ENCODE assay signal across 13 cellular contexts in genomic region chr2:235614900-235615712, GRCh38.
DNase-seq lines count a peak whose midpoint lies in the region; ATAC-seq and TF ChIP-seq lines count a peak whose summit lies in the region.
"Had no signal": no experiment of that assay in that cellular context is flagged by ENCODE, and none has a peak within 500 bp of the region (broad histone marks: within the 10 kb centered on the region; RNA-seq: fewer than 3 reads in every experiment).

No MANE protein-coding gene starts in this region.

- no peaks in the 10 kb centered on the region for H3K9me3 Mint-ChIP-seq in activated CD4-positive, alpha-beta T cell treated with anti-CD3 and anti-CD28 coated beads, Interleukin-2, amount 10 ng/mL, durations not matched to agents 7 days and 5 days

- no peak overlapping the region for H3K4me3 ChIP-seq in sigmoid colon
- H3K4me3 ChIP-seq: cardiac muscle cell had no signal

- H3K27me3 ChIP-seq in sigmoid colon, result no peaks in the 10 kb centered on the region
- H3K27me3 ChIP-seq: cardiac muscle cell had no signal

- no peaks in the 10 kb centered on the region for H3K36me3 Mint-ChIP-seq in activated CD4-positive, alpha-beta T cell treated with anti-CD3 and anti-CD28 coated beads, Interleukin-2, amount 10 ng/mL, durations not matched to agents 7 days and 5 days (ENCODE audit: low read depth)
- H3K36me3 Mint-ChIP-seq: naive B cell had no signal

- no peak overlapping the region for H3K27ac Mint-ChIP-seq in activated CD4-positive, alpha-beta T cell treated with anti-CD3 and anti-CD28 coated beads, Interleukin-2, amount 10 ng/mL, durations not matched to agents 7 days and 5 days

- H3K4me3 Mint-ChIP-seq in activated CD4-positive, alpha-beta T cell treated with anti-CD3 and anti-CD28 coated beads, Interleukin-2, amount 10 ng/mL, durations not matched to agents 7 days and 5 days, result no peak overlapping the region

- TF ChIP-seq POLR2A in sigmoid colon (IDR thresholded peaks at IDR 0.05), result no peak

- peak overlapping the region; percentile 16 to 62 (median 26) for H3K27ac ChIP-seq in sigmoid colon
- H3K27ac ChIP-seq: cardiac muscle cell, VCaP had no signal

- TF ChIP-seq EP300 in sigmoid colon (IDR thresholded peaks at IDR 0.05), result no peak

- CTCF ChIA-PET in activated CD4-positive, alpha-beta T cell treated with anti-CD3 and anti-CD28 coated beads, Interleukin-2, amount 10 ng/mL, durations not matched to agents 7 days and 5 days (lab: Charles Lee), result no interaction called here

- no peaks in the 10 kb centered on the region for H3K9me3 ChIP-seq in sigmoid colon

- peak; percentile 68 to 87 for ATAC-seq in left cardiac atrium
- no peak for ATAC-seq in HG03095 (IDR thresholded peaks at IDR 0.05; ENCODE audit: unreplicated experiment)
- no peak for ATAC-seq in HG02885 (IDR thresholded peaks at IDR 0.05; ENCODE audit: poor library complexity, unreplicated experiment)

- H3K27me3 Mint-ChIP-seq in activated CD4-positive, alpha-beta T cell treated with anti-CD3 and anti-CD28 coated beads, Interleukin-2, amount 10 ng/mL, durations not matched to agents 7 days and 5 days, result no peaks in the 10 kb centered on the region

- intact Hi-C loops in left cardiac atrium (cut with DNase I), result no loop called here
- intact Hi-C loops in sigmoid colon (cut with DNase I), result no loop called here

- H3K4me1 ChIP-seq in sigmoid colon, result peaks cover 0 to 16% (median 10%) of the 10 kb centered on the region in 4 donors

- H3K4me1 Mint-ChIP-seq in activated CD4-positive, alpha-beta T cell treated with anti-CD3 and anti-CD28 coated beads, Interleukin-2, amount 10 ng/mL, durations not matched to agents 7 days and 5 days, result no peaks in the 10 kb centered on the region

- no peak for TF ChIP-seq CTCF in sigmoid colon (IDR thresholded peaks at IDR 0.05)

- WGBS in sigmoid colon, 2 donors, result 38 to 58% methylated on average over 11 of the region's 11 CpGs

- POLR2A ChIA-PET in activated CD4-positive, alpha-beta T cell treated with anti-CD3 and anti-CD28 coated beads, Interleukin-2, amount 10 ng/mL, durations not matched to agents 7 days and 5 days (lab: Charles Lee), result no interaction called here

- H3K36me3 ChIP-seq in sigmoid colon, result no peaks in the 10 kb centered on the region
- H3K36me3 ChIP-seq: cardiac muscle cell had no signal

- peak; percentile 33 for DNase-seq in ELR (ENCODE audit: low read depth)
- DNase-seq in amniotic epithelial cell (ENCODE audit: low read depth), result peak; percentile 67
- DNase-seq in left cardiac atrium, result peak; percentile 70
- peak; percentile 87 for DNase-seq in sigmoid colon
- DNase-seq in activated CD4-positive, alpha-beta T cell treated with anti-CD3 and anti-CD28 coated beads, Interleukin-2, amount 10 ng/mL, durations not matched to agents 7 days and 5 days, result no peak
- no peak for DNase-seq in AML-193 (lab: John Stamatoyannopoulos, UW)
- DNase-seq: H7, naive B cell, NCI-H1436 treated with DMSO at 0.1 percent for 48 hours had no signal

Comparison
In these comparisons a context has a peak if more than half of its experiments do, and no peak if none do; other contexts are left out.
1. DNase-seq: peak in ELR (single experiment), amniotic epithelial cell (single experiment), left cardiac atrium (single experiment) and sigmoid colon (single experiment); none in activated CD4-positive, alpha-beta T cell treated with anti-CD3 and anti-CD28 coated beads, Interleukin-2, amount 10 ng/mL, durations not matched to agents 7 days and 5 days (single experiment) and AML-193 (0 of 2).
2. ATAC-seq: peak in left cardiac atrium (2 of 2); none in HG03095 (single experiment) and HG02885 (single experiment).